In genomic region chr5:181121675-181122561, GRCh38 we compare ENCODE assay signal across 16 cellular contexts. TPM values are rescaled to one million over a fixed set of nuclear protein-coding genes. Genes with fewer than 3 reads are reported as not detected.
A peak's percentile ranks its signal among the peaks of the same experiment; 100 is the strongest.
DNase-seq lines count a peak whose midpoint lies in the region; ATAC-seq and TF ChIP-seq lines count a peak whose summit lies in the region.
"Had no signal": no experiment of that assay in that cellular context is flagged by ENCODE, and none has a peak within 500 bp of the region (broad histone marks: within the 10 kb centered on the region; RNA-seq: fewer than 3 reads in every experiment).

No MANE protein-coding gene starts in this region.

- ATAC-seq in Panc1 (peak; percentile 62), gastroesophageal sphincter (peak; percentile 72), GM19463 (IDR thresholded peaks at IDR 0.05; ENCODE audit: unreplicated experiment) (no peak)
- no peak for ATAC-seq in naive thymus-derived CD8-positive, alpha-beta T cell

- H3K9me3 ChIP-seq in Panc1 (ENCODE audit: control insufficient read depth, insufficient read depth, low read depth, low read length), result no peaks in the 10 kb centered on the region
- no peaks in the 10 kb centered on the region for H3K9me3 ChIP-seq in gastroesophageal sphincter
- no peaks in the 10 kb centered on the region for H3K9me3 ChIP-seq in neural progenitor cell (ENCODE audit: low read depth)
- H3K9me3 ChIP-seq: breast epithelium had no signal

- no peaks in the 10 kb centered on the region for H3K79me2 ChIP-seq in neural progenitor cell (ENCODE audit: low read depth)
- H3K79me2 ChIP-seq: parathyroid adenoma had no signal

- no peak overlapping the region for H3K4me2 ChIP-seq in neural progenitor cell

- 53 to 57% methylated on average over 7 to 22 of the region's 28 CpGs for WGBS in gastroesophageal sphincter (ENCODE audit: low coverage in 1 of 2), 2 donors

- peaks cover 19% of the 10 kb centered on the region for H3K4me1 ChIP-seq in Panc1 (ENCODE audit: control insufficient read depth, insufficient read depth, low read length)
- H3K4me1 ChIP-seq in gastroesophageal sphincter, result no peaks in the 10 kb centered on the region
- H3K4me1 ChIP-seq in neural progenitor cell, result no peaks in the 10 kb centered on the region
- H3K4me1 ChIP-seq: breast epithelium, parathyroid adenoma had no signal

- peak overlapping the region; percentile 42 for H2AFZ ChIP-seq in neural progenitor cell (replicated peaks)
- H2AFZ ChIP-seq: parathyroid adenoma had no signal

- intact Hi-C loops in Panc1 (cut with micrococcal nuclease; ENCODE audit: unreplicated experiment), result no loop called here

- H3F3A ChIP-seq in neural progenitor cell (ENCODE audit: low read depth), result no peaks in the 10 kb centered on the region

- H3K4me1 Mint-ChIP-seq in neural progenitor cell, result no peaks in the 10 kb centered on the region
- peaks cover 0 to 3% (median under 1%) of the 10 kb centered on the region in 4 donors for H3K4me1 Mint-ChIP-seq in naive thymus-derived CD8-positive, alpha-beta T cell

- in situ Hi-C loops in Panc1 (cut with HindIII; ENCODE audit: low pct_unique_long_range_greater_than_20kb, low sequenced_read_pairs), result no loop called here

- no TSS peak for BruUV-seq in Panc1 (replicated peaks; lab: Mats Ljungman, UMichigan)

- H3K36me3 ChIP-seq in H7 (replicated peaks; ENCODE audit: control insufficient read depth, insufficient read depth, low read length) (no peaks in the 10 kb centered on the region), Panc1 (ENCODE audit: control insufficient read depth, insufficient read depth, low read length) (no peaks in the 10 kb centered on the region), gastroesophageal sphincter (no peaks in the 10 kb centered on the region), neural progenitor cell (no peaks in the 10 kb centered on the region)
- H3K36me3 ChIP-seq: breast epithelium had no signal

- no peaks in the 10 kb centered on the region for H4K20me1 ChIP-seq in neural progenitor cell (ENCODE audit: low read depth)

- TF ChIP-seq EP300 in gastroesophageal sphincter (IDR thresholded peaks at IDR 0.05), result no peak

- no peak overlapping the region for H3K4me3 Mint-ChIP-seq in neural progenitor cell
- no peak overlapping the region for H3K4me3 Mint-ChIP-seq in naive thymus-derived CD8-positive, alpha-beta T cell

- H3K4me3 ChIP-seq in H7 (ENCODE audit: insufficient read depth, low read depth, low read length) (no peak overlapping the region), Panc1 (ENCODE audit: low read depth in 2 of 2, low read length in 2 of 2) (no peak overlapping the region), gastroesophageal sphincter (no peak overlapping the region), neural progenitor cell (no peak overlapping the region)

- H3K9ac ChIP-seq in neural progenitor cell, result no peak overlapping the region
- H3K9ac ChIP-seq: parathyroid adenoma had no signal

- H3K27ac Mint-ChIP-seq in neural progenitor cell, result no peak overlapping the region
- H3K27ac Mint-ChIP-seq in naive thymus-derived CD8-positive, alpha-beta T cell, result no peak overlapping the region

- no peaks in the 10 kb centered on the region for H3K36me3 Mint-ChIP-seq in neural progenitor cell
- H3K36me3 Mint-ChIP-seq in naive thymus-derived CD8-positive, alpha-beta T cell, result peaks cover 0 to 11% (median 0%) of the 10 kb centered on the region in 3 donors

- H3K27me3 ChIP-seq in H7 (ENCODE audit: control insufficient read depth, insufficient read depth, low read length) (no peaks in the 10 kb centered on the region; the same call in 1 of the 2 replicates), Panc1 (ENCODE audit: control insufficient read depth, insufficient read depth, low read length) (no peaks in the 10 kb centered on the region), gastroesophageal sphincter (peaks cover 98% of the 10 kb centered on the region), neural progenitor cell (peaks cover 60% of the 10 kb centered on the region)

- H3K27me3 Mint-ChIP-seq in neural progenitor cell (ENCODE audit: insufficient read depth, low read depth), result peaks cover 8% of the 10 kb centered on the region
- H3K27me3 Mint-ChIP-seq in naive thymus-derived CD8-positive, alpha-beta T cell, result peaks cover 40 to 96% (median 71%) of the 10 kb centered on the region in 5 donors

- H3K9me3 Mint-ChIP-seq in neural progenitor cell, result no peaks in the 10 kb centered on the region
- peaks cover 0 to 2% (median 0%) of the 10 kb centered on the region in 9 donors for H3K9me3 Mint-ChIP-seq in naive thymus-derived CD8-positive, alpha-beta T cell

- CTCF ChIA-PET in Panc1 (lab: Charles Lee), result interaction anchor here (0.5 kb wide), 1 partner anchor 79 kb away, joined by 3 read pairs; no protein-coding TSS in a partner anchor

- TF ChIP-seq CTCF in Panc1 (IDR thresholded peaks at IDR 0.05) (no peak), gastroesophageal sphincter (IDR thresholded peaks at IDR 0.05) (no peak), neural progenitor cell (IDR thresholded peaks at IDR 0.05) (peak; percentile 15)

- no peak for TF ChIP-seq POLR2A in gastroesophageal sphincter (IDR thresholded peaks at IDR 0.05)

- H3K27ac ChIP-seq in Panc1 (ENCODE audit: low read length) (no peak overlapping the region), gastroesophageal sphincter (no peak overlapping the region), neural progenitor cell (no peak overlapping the region)
- H3K27ac ChIP-seq: parathyroid adenoma had no signal

- POLR2A ChIA-PET in Panc1 (lab: Charles Lee), result interaction anchor here (0.5 kb wide), 1 partner anchor 154 kb away, joined by 3 read pairs; no protein-coding TSS in a partner anchor
- POLR2A ChIA-PET in naive thymus-derived CD8-positive, alpha-beta T cell (lab: Charles Lee), result no interaction called here

- DNase-seq in H7 (peak; percentile 74), Panc1 (ENCODE audit: low read depth, low spot score) (no peak), neural progenitor cell (ENCODE audit: low spot score) (no peak), NCI-H1417 treated with DMSO at 0.1 percent for 48 hours (lab: John Stamatoyannopoulos, UW) (no peak), OCI-M1 (lab: John Stamatoyannopoulos, UW) (no peak)
- DNase-seq in naive thymus-derived CD8-positive, alpha-beta T cell, result no peak
- DNase-seq: activated naive CD4-positive, alpha-beta T cell treated with anti-CD3 and anti-CD28 coated beads, Interleukin-2, amount 50 U/mL, for 16 hours; effector CD4-positive, alpha-beta T cell; NCI-H1048; NCI-H2171 treated with DMSO at 0.1 percent for 48 hours had no signal

RNA-seq across cellular contexts. Expression of gene OR2V1, which starts 9.1 kb away (rescaled TPM):
- not detected in 2 replicates for total RNA-seq in H7 (2014; rRNA removed; shearing (Covaris generic))
- total RNA-seq in Panc1 (2021; ENCODE audit: unreplicated experiment), result not detected
- polyA plus RNA-seq in Panc1 (2012; ENCODE audit: insufficient read length), result not detected
- total RNA-seq in gastroesophageal sphincter, result under 1 TPM in 1 of 4 donors, not detected in 3; 0.12 TPM
- total RNA-seq in neural progenitor cell (ENCODE audit: low replicate concordance), result not detected in 2 replicates
- total RNA-seq in naive thymus-derived CD8-positive, alpha-beta T cell, result not detected
- polyA plus RNA-seq in naive thymus-derived CD8-positive, alpha-beta T cell, result not detected
- total RNA-seq: breast epithelium, HT-29, mucosa of gallbladder had no signal

RNA-seq across cellular contexts. Expression of gene OR2V2, which starts 25.5 kb away (rescaled TPM):
- total RNA-seq in H7 (2014; rRNA removed; shearing (Covaris generic)), result not detected in 2 replicates
- total RNA-seq in Panc1 (2021; ENCODE audit: unreplicated experiment) (not detected), gastroesophageal sphincter (under 1 TPM in 1 of 4 donors, not detected in 3; 0.08 TPM), neural progenitor cell (ENCODE audit: low replicate concordance) (not detected in 2 replicates)
- polyA plus RNA-seq in Panc1 (2012; ENCODE audit: insufficient read length), result not detected
- not detected for total RNA-seq in naive thymus-derived CD8-positive, alpha-beta T cell
- not detected for polyA plus RNA-seq in naive thymus-derived CD8-positive, alpha-beta T cell
- total RNA-seq: breast epithelium, HT-29, mucosa of gallbladder had no signal

Comparison
In these comparisons a context has a peak if more than half of its experiments do, and no peak if none do; other contexts are left out.
1. ATAC-seq: peak in Panc1 (single experiment) and gastroesophageal sphincter (single experiment); none in naive thymus-derived CD8-positive, alpha-beta T cell (0 of 2) and GM19463 (single experiment).